ENCODE assay signal across 18 cellular contexts in genomic region chr6:43969158-43969981, GRCh38.
"Had no signal": no experiment of that assay in that cellular context is flagged by ENCODE, and none has a peak within 500 bp of the region (broad histone marks: within the 10 kb centered on the region; RNA-seq: fewer than 3 reads in every experiment).

No MANE protein-coding gene starts in this region.

- H3K4me2 ChIP-seq: SK-N-SH had no signal

- H3K27ac Mint-ChIP-seq: activated CD4-positive, alpha-beta T cell treated with anti-CD3 and anti-CD28 coated beads for 36 hours; activated CD8-positive, alpha-beta T cell treated with anti-CD3 and anti-CD28 coated beads, Interleukin-2, amount 10 ng/mL, durations not matched to agents 7 days and 5 days; activated naive CD4-positive, alpha-beta T cell treated with anti-CD3 and anti-CD28 coated beads, Interleukin-2, amount 50 U/mL, for 24 hours; activated T-helper 2 cell treated with anti-CD3 and anti-CD28 coated beads, Interferon-gamma antibody, Interleukin-2, Interleukin-4, amounts not matched to agents 10 μg/mL and 5 μg/mL and 100 μg/mL, durations not matched to agents 14 hours and 24 hours and 36 hours; dendritic cell treated with granulocyte-macrophage colony-stimulating factor and Interleukin-4, amounts not matched to agents 40 ng/mL and 50 ng/mL, for 4 days; stimulated activated memory B cell treated with anti-CD40 and anti-IgM and Interleukin-4, amounts not matched to agents 10 μg/mL and 1 μg/mL and 100 μg/mL, for 72 hours; T-helper 1 cell treated with Interleukin-12 subunit alpha and Interleukin-12 subunit beta and Interleukin-4 antibody, amounts not matched to agents 30 μg/mL and 1 μg/mL, for 36 hours had no signal

- H3K27ac ChIP-seq: pancreas, upper lobe of left lung had no signal

- H3K4me3 ChIP-seq: body of pancreas, pancreas, upper lobe of left lung had no signal

- H3K27me3 ChIP-seq: body of pancreas, pancreas, upper lobe of left lung had no signal

- H3K9me3 Mint-ChIP-seq: activated naive CD4-positive, alpha-beta T cell treated with anti-CD3 and anti-CD28 coated beads, Interleukin-2, amount 50 U/mL, for 24 hours; activated T-helper 2 cell treated with anti-CD3 and anti-CD28 coated beads, Interferon-gamma antibody, Interleukin-2, Interleukin-4, amounts not matched to agents 10 μg/mL and 5 μg/mL and 100 μg/mL, durations not matched to agents 14 hours and 24 hours and 36 hours; central memory CD8-positive, alpha-beta T cell; dendritic cell treated with granulocyte-macrophage colony-stimulating factor and Interleukin-4, amounts not matched to agents 40 ng/mL and 50 ng/mL, for 4 days; neural crest cell; stimulated activated memory B cell treated with anti-CD40 and anti-IgM and Interleukin-4, amounts not matched to agents 10 μg/mL and 1 μg/mL and 100 μg/mL, for 72 hours; T-helper 1 cell treated with Interleukin-12 subunit alpha and Interleukin-12 subunit beta and Interleukin-4 antibody, amounts not matched to agents 30 μg/mL and 1 μg/mL, for 36 hours had no signal

- H3K36me3 ChIP-seq: pancreas, upper lobe of left lung had no signal

- H3K9me3 ChIP-seq: body of pancreas, pancreas, SK-N-SH, upper lobe of left lung had no signal

- H3K36me3 Mint-ChIP-seq: activated naive CD4-positive, alpha-beta T cell treated with anti-CD3 and anti-CD28 coated beads, Interleukin-2, amount 50 U/mL, for 24 hours; stimulated activated memory B cell treated with anti-CD40 and anti-IgM and Interleukin-4, amounts not matched to agents 10 μg/mL and 1 μg/mL and 100 μg/mL, for 72 hours had no signal

- H3K9ac ChIP-seq: SK-N-SH had no signal

- DNase-seq: activated CD4-positive, alpha-beta T cell treated with anti-CD3 and anti-CD28 coated beads for 36 hours; activated CD8-positive, alpha-beta T cell treated with anti-CD3 and anti-CD28 coated beads, Interleukin-2, amount 10 ng/mL, durations not matched to agents 7 days and 5 days; amniotic stem cell; hippocampal formation; kidney glomerular epithelial cell; pancreas; retina; small intestine; upper lobe of left lung had no signal

- H3K4me3 Mint-ChIP-seq: activated CD4-positive, alpha-beta T cell treated with anti-CD3 and anti-CD28 coated beads for 36 hours; activated CD8-positive, alpha-beta T cell treated with anti-CD3 and anti-CD28 coated beads, Interleukin-2, amount 10 ng/mL, durations not matched to agents 7 days and 5 days; activated naive CD4-positive, alpha-beta T cell treated with anti-CD3 and anti-CD28 coated beads, Interleukin-2, amount 50 U/mL, for 24 hours; central memory CD8-positive, alpha-beta T cell; dendritic cell treated with granulocyte-macrophage colony-stimulating factor and Interleukin-4, amounts not matched to agents 40 ng/mL and 50 ng/mL, for 4 days; neural crest cell; stimulated activated memory B cell treated with anti-CD40 and anti-IgM and Interleukin-4, amounts not matched to agents 10 μg/mL and 1 μg/mL and 100 μg/mL, for 72 hours; T-helper 1 cell treated with Interleukin-12 subunit alpha and Interleukin-12 subunit beta and Interleukin-4 antibody, amounts not matched to agents 30 μg/mL and 1 μg/mL, for 36 hours had no signal

- H3K4me1 Mint-ChIP-seq: activated CD4-positive, alpha-beta T cell treated with anti-CD3 and anti-CD28 coated beads for 36 hours; activated naive CD4-positive, alpha-beta T cell treated with anti-CD3 and anti-CD28 coated beads, Interleukin-2, amount 50 U/mL, for 24 hours; central memory CD8-positive, alpha-beta T cell; stimulated activated memory B cell treated with anti-CD40 and anti-IgM and Interleukin-4, amounts not matched to agents 10 μg/mL and 1 μg/mL and 100 μg/mL, for 72 hours had no signal
